8 cellular contexts compared by ENCODE assay signal in genomic region chr20:34703573-34704176, GRCh38. TPM values are rescaled to one million over a fixed set of nuclear protein-coding genes. Genes with fewer than 3 reads are reported as not detected.
DNase-seq lines count a peak whose midpoint lies in the region; ATAC-seq and TF ChIP-seq lines count a peak whose summit lies in the region.

No MANE protein-coding gene starts in this region.

- H3K27me3 ChIP-seq in left ventricle myocardium inferior (ENCODE audit: low read depth), result no peaks in the 10 kb centered on the region

- CTCF ChIA-PET in activated naive CD4-positive, alpha-beta T cell treated with anti-CD3 and anti-CD28 coated beads, Interleukin-2, amount 10 ng/mL, durations not matched to agents 7 days and 5 days (lab: Charles Lee), result interaction anchor here (0.6 to 6.1 kb wide), 6 partner anchors 66 to 392 kb away, joined by 3 to 53 read pairs (median 5); no protein-coding TSS in a partner anchor

- H3K36me3 ChIP-seq in left ventricle myocardium inferior, result no peaks in the 10 kb centered on the region

- intact Hi-C loops in left ventricle myocardium inferior (cut with micrococcal nuclease), result no loop called here

- DNase-seq in ELR (ENCODE audit: low read depth), result peak; percentile 35
- peak; percentile 88 for DNase-seq in LNCaP clone FGC (ENCODE audit: low read depth)
- DNase-seq in activated naive CD4-positive, alpha-beta T cell treated with anti-CD3 and anti-CD28 coated beads, Interleukin-2, amount 10 ng/mL, durations not matched to agents 7 days and 5 days, result peak; percentile 25
- DNase-seq in left ventricle myocardium inferior, result no peak
- DNase-seq in putamen (ENCODE audit: low spot score), result peak; percentile 27
- DNase-seq in iPS-NIHi11 (ENCODE audit: low spot score), result no peak

- no peaks in the 10 kb centered on the region for H3K9me3 ChIP-seq in left ventricle myocardium inferior (replicated peaks)

- no peaks in the 10 kb centered on the region for H3K36me3 Mint-ChIP-seq in activated naive CD4-positive, alpha-beta T cell treated with anti-CD3 and anti-CD28 coated beads, Interleukin-2, amount 10 ng/mL, durations not matched to agents 7 days and 5 days

- peak overlapping the region; percentile 90 for H3K27ac Mint-ChIP-seq in activated naive CD4-positive, alpha-beta T cell treated with anti-CD3 and anti-CD28 coated beads, Interleukin-2, amount 10 ng/mL, durations not matched to agents 7 days and 5 days

- TF ChIP-seq CTCF in LNCaP clone FGC (IDR thresholded peaks at IDR 0.05; ENCODE audit: control insufficient read depth, extremely low read depth, insufficient read depth), result no peak
- peak; percentile 22 for TF ChIP-seq CTCF in left ventricle myocardium inferior (IDR thresholded peaks at IDR 0.05; ENCODE audit: borderline replicate concordance)

- ATAC-seq in HG03039 (IDR thresholded peaks at IDR 0.05; ENCODE audit: unreplicated experiment) (no peak), HG03095 (IDR thresholded peaks at IDR 0.05; ENCODE audit: unreplicated experiment) (no peak)

- peak overlapping the region; percentile 91 for H3K4me3 ChIP-seq in LNCaP clone FGC (ENCODE audit: low read depth, low read length)
- peak overlapping the region; percentile 79 for H3K4me3 ChIP-seq in left ventricle myocardium inferior

- H3K4me3 Mint-ChIP-seq in activated naive CD4-positive, alpha-beta T cell treated with anti-CD3 and anti-CD28 coated beads, Interleukin-2, amount 10 ng/mL, durations not matched to agents 7 days and 5 days, result peak overlapping the region; percentile 97

- H3K27me3 Mint-ChIP-seq in activated naive CD4-positive, alpha-beta T cell treated with anti-CD3 and anti-CD28 coated beads, Interleukin-2, amount 10 ng/mL, durations not matched to agents 7 days and 5 days, result peaks cover 51% of the 10 kb centered on the region

- H3K4me1 Mint-ChIP-seq in activated naive CD4-positive, alpha-beta T cell treated with anti-CD3 and anti-CD28 coated beads, Interleukin-2, amount 10 ng/mL, durations not matched to agents 7 days and 5 days, result peaks cover 45% of the 10 kb centered on the region

- peak overlapping the region; percentile 99 for H3K27ac ChIP-seq in left ventricle myocardium inferior (replicated peaks)

- H3K9me3 Mint-ChIP-seq in activated naive CD4-positive, alpha-beta T cell treated with anti-CD3 and anti-CD28 coated beads, Interleukin-2, amount 10 ng/mL, durations not matched to agents 7 days and 5 days, result no peaks in the 10 kb centered on the region

- peaks cover 49% of the 10 kb centered on the region for H3K4me1 ChIP-seq in left ventricle myocardium inferior

RNA-seq across cellular contexts. Expression of gene TP53INP2, which starts 0.5 kb away (rescaled TPM):
- 132 TPM for total RNA-seq in left ventricle myocardium inferior

RNA-seq across cellular contexts. Expression of gene PIGU, which starts 26.8 kb away (rescaled TPM):
- 13.7 TPM for total RNA-seq in left ventricle myocardium inferior

Comparison
In these comparisons a context has a peak if more than half of its experiments do, and no peak if none do; other contexts are left out.
1. DNase-seq: peak in ELR (single experiment), LNCaP clone FGC (single experiment), activated naive CD4-positive, alpha-beta T cell treated with anti-CD3 and anti-CD28 coated beads, Interleukin-2, amount 10 ng/mL, durations not matched to agents 7 days and 5 days (single experiment) and putamen (single experiment); none in left ventricle myocardium inferior (single experiment) and iPS-NIHi11 (single experiment).